In genomic region chr9:100317706-100318105, GRCh38 we compare ENCODE assay signal across 26 cellular contexts. TPM values are rescaled to one million over a fixed set of nuclear protein-coding genes. Genes with fewer than 3 reads are reported as not detected.
DNase-seq lines count a peak whose midpoint lies in the region; TF ChIP-seq lines count a peak whose summit lies in the region.
"Had no signal": no experiment of that assay in that cellular context is flagged by ENCODE, and none has a peak within 500 bp of the region (broad histone marks: within the 10 kb centered on the region; RNA-seq: fewer than 3 reads in every experiment).

No MANE protein-coding gene starts in this region.

- no peak overlapping the region for H3K4me3 Mint-ChIP-seq in MCF 10A (ENCODE audit: unreplicated experiment)
- H3K4me3 Mint-ChIP-seq in endodermal cell = no peak overlapping the region
- H3K4me3 Mint-ChIP-seq: activated CD8-positive, alpha-beta T cell treated with anti-CD3 and anti-CD28 coated beads, Interleukin-2, amount 10 ng/mL, durations not matched to agents 7 days and 5 days; activated naive CD8-positive, alpha-beta T cell; activated T-cell treated with anti-CD3 and anti-CD28 coated beads, Interleukin-2, amount 50 U/mL, for 72 hours; CD14-positive monocyte; stimulated activated naive CD8-positive, alpha-beta T cell treated with anti-CD3 and anti-CD28 coated beads, Interleukin-15, Interleukin-2, amounts not matched to agents 100 ng/mL and 50 ng/mL, for 24 hours; type B pancreatic cell; WTC11 had no signal

- no peak for TF ChIP-seq CTCF in MCF 10A (IDR thresholded peaks at IDR 0.05; ENCODE audit: unreplicated experiment)
- no peak for TF ChIP-seq CTCF in breast epithelium (IDR thresholded peaks at IDR 0.05)
- no peak for TF ChIP-seq CTCF in fibroblast of the aortic adventitia (IDR thresholded peaks at IDR 0.05; ENCODE audit: insufficient read depth, low read length)
- no peak for TF ChIP-seq CTCF in GM13977 (IDR thresholded peaks at IDR 0.05; ENCODE audit: extremely low read depth, insufficient read depth, missing control alignments)
- no peak for TF ChIP-seq CTCF in endodermal cell (conservative IDR thresholded peaks at IDR 0.05)

- TF ChIP-seq POLR2A in breast epithelium (IDR thresholded peaks at IDR 0.05) = no peak

- H3K4me3 ChIP-seq in breast epithelium = no peak overlapping the region
- no peak overlapping the region for H3K4me3 ChIP-seq in adipocyte (ENCODE audit: low read length)
- H3K4me3 ChIP-seq in fibroblast of the aortic adventitia (ENCODE audit: low read depth, low read length) = no peak overlapping the region
- H3K4me3 ChIP-seq in endodermal cell (ENCODE audit: low read length) = no peak overlapping the region
- H3K4me3 ChIP-seq: cardiac muscle cell, hepatocyte, SJCRH30 had no signal

- intact Hi-C loops in MCF 10A (cut with micrococcal nuclease) = no loop called here
- intact Hi-C loops in breast epithelium (cut with DNase I; ENCODE audit: low total_unique reads) = no loop called here

- H3K27me3 Mint-ChIP-seq in MCF 10A (ENCODE audit: insufficient read depth, unreplicated experiment) (no peaks in the 10 kb centered on the region), endodermal cell (ENCODE audit: insufficient read depth) (no peaks in the 10 kb centered on the region)
- H3K27me3 Mint-ChIP-seq: activated naive CD8-positive, alpha-beta T cell; stimulated activated naive CD8-positive, alpha-beta T cell treated with anti-CD3 and anti-CD28 coated beads, Interleukin-15, Interleukin-2, amounts not matched to agents 100 ng/mL and 50 ng/mL, for 24 hours; type B pancreatic cell had no signal

- H3K27ac ChIP-seq in breast epithelium = no peak overlapping the region
- H3K27ac ChIP-seq in endodermal cell (ENCODE audit: low read depth, low read length) = no peak overlapping the region
- H3K27ac ChIP-seq: cardiac muscle cell, hepatocyte, KMS-11, SJCRH30 had no signal

- H3K9me3 ChIP-seq in breast epithelium = no peaks in the 10 kb centered on the region
- H3K9me3 ChIP-seq in adipocyte (ENCODE audit: control insufficient read depth, low read length) = peaks cover 4% of the 10 kb centered on the region
- peaks cover 33% of the 10 kb centered on the region for H3K9me3 ChIP-seq in endodermal cell (ENCODE audit: control insufficient read depth, low read length)
- H3K9me3 ChIP-seq: SJCRH30 had no signal

- H3K36me3 Mint-ChIP-seq in MCF 10A (ENCODE audit: insufficient read depth, unreplicated experiment) (peaks cover 68% of the 10 kb centered on the region), endodermal cell (ENCODE audit: low read depth) (peaks cover 75% of the 10 kb centered on the region)

- H3K4me1 Mint-ChIP-seq in MCF 10A (ENCODE audit: insufficient read depth, unreplicated experiment) (peaks cover 32% of the 10 kb centered on the region), endodermal cell (no peaks in the 10 kb centered on the region)
- H3K4me1 Mint-ChIP-seq: WTC11 had no signal

- CTCF ChIA-PET in MCF 10A (lab: Yijun Ruan, JAX) = no interaction called here

- POLR2A ChIA-PET in MCF 10A (lab: Yijun Ruan, JAX) = no interaction called here

- H3K9ac ChIP-seq in adipocyte (ENCODE audit: low read length) (no peak overlapping the region), endodermal cell (ENCODE audit: extremely low read depth, low read length, poor library complexity, severe bottlenecking) (no peak overlapping the region)
- H3K9ac ChIP-seq: KMS-11 had no signal

- H3K36me3 ChIP-seq in breast epithelium (no peaks in the 10 kb centered on the region), adipocyte (ENCODE audit: control insufficient read depth, insufficient read depth, low read length, severe bottlenecking) (peaks cover 37% of the 10 kb centered on the region), endodermal cell (ENCODE audit: control insufficient read depth, insufficient read depth, low read length) (peaks cover 85% of the 10 kb centered on the region)

- in situ Hi-C loops in GM13977 (cut with MboI; ENCODE audit: low pct_unique_long_range_greater_than_20kb, low sequenced_read_pairs, unreplicated experiment) = loop anchor here (25.0 kb wide), 2 partner anchors 505 to 1155 kb away; partner anchors contain the start of gene NR4A3

- 80% methylated on average over 1 of the region's 1 CpG; no CpG with 5 or more reads in 1 of the 2 experiments for WGBS in endodermal cell (ENCODE audit: insufficient coverage in 1 of 2, insufficient read length in 1 of 2), 2 experiments

- no TSS peak for BruUV-seq in MCF 10A (replicated peaks; lab: Mats Ljungman, UMichigan)

- peaks cover 19% of the 10 kb centered on the region for H3K9me3 Mint-ChIP-seq in MCF 10A (ENCODE audit: unreplicated experiment)
- peaks cover 36% of the 10 kb centered on the region for H3K9me3 Mint-ChIP-seq in endodermal cell
- H3K9me3 Mint-ChIP-seq: activated T-cell treated with anti-CD3 and anti-CD28 coated beads, Interleukin-2, amount 50 U/mL, for 72 hours; stimulated activated naive CD8-positive, alpha-beta T cell treated with anti-CD3 and anti-CD28 coated beads, Interleukin-15, Interleukin-2, amounts not matched to agents 100 ng/mL and 50 ng/mL, for 24 hours had no signal

- H3K27ac Mint-ChIP-seq in MCF 10A (ENCODE audit: low read depth, unreplicated experiment) (no peak overlapping the region), endodermal cell (no peak overlapping the region)
- H3K27ac Mint-ChIP-seq: activated CD8-positive, alpha-beta T cell treated with anti-CD3 and anti-CD28 coated beads, Interleukin-2, amount 10 ng/mL, durations not matched to agents 7 days and 5 days; activated naive CD8-positive, alpha-beta T cell; activated T-cell treated with anti-CD3 and anti-CD28 coated beads, Interleukin-2, amount 50 U/mL, for 72 hours; CD14-positive monocyte; stimulated activated naive CD8-positive, alpha-beta T cell treated with anti-CD3 and anti-CD28 coated beads, Interleukin-15, Interleukin-2, amounts not matched to agents 100 ng/mL and 50 ng/mL, for 24 hours; type B pancreatic cell; WTC11 had no signal

- peak; percentile 9 for DNase-seq in MCF 10A (ENCODE audit: unreplicated experiment)
- DNase-seq in breast epithelium (ENCODE audit: low spot score in 2 of 2) = no peak
- DNase-seq in adipocyte (ENCODE audit: low read depth) = peak; percentile 42
- DNase-seq in fibroblast of the aortic adventitia (ENCODE audit: low read depth) = peak; percentile 46
- peak; percentile 14 for DNase-seq in stromal cell of bone marrow (ENCODE audit: low read depth)
- DNase-seq in GM13977 (ENCODE audit: low spot score) = no peak
- DNase-seq in endodermal cell = no peak
- no peak for DNase-seq in midbrain (lab: John Stamatoyannopoulos, UW)
- DNase-seq: activated CD8-positive, alpha-beta T cell treated with anti-CD3 and anti-CD28 coated beads, Interleukin-2, amount 10 ng/mL, durations not matched to agents 7 days and 5 days; activated T-cell treated with anti-CD3 and anti-CD28 coated beads, Interleukin-2, amount 50 U/mL, for 72 hours; DMS153; kidney; mesendoderm; NCI-H1092 treated with DMSO at 0.1 percent for 48 hours; NCI-H2107; NCI-H524 treated with DMSO at 0.1 percent for 48 hours; SJCRH30; stimulated activated CD4-positive, alpha-beta T cell treated with anti-CD3 and anti-CD28 coated beads, Interleukin-15, amount 100 ng/mL, for 24 hours had no signal

- H3K27me3 ChIP-seq in breast epithelium (no peaks in the 10 kb centered on the region), adipocyte (replicated peaks; ENCODE audit: control insufficient read depth, insufficient read depth, low read length) (no peaks in the 10 kb centered on the region), endodermal cell (ENCODE audit: control insufficient read depth, insufficient read depth, low read length, poor library complexity, severe bottlenecking) (no peaks in the 10 kb centered on the region)
- H3K27me3 ChIP-seq: cardiac muscle cell, hepatocyte, SJCRH30 had no signal

- H3K4me1 ChIP-seq in breast epithelium (no peaks in the 10 kb centered on the region), adipocyte (ENCODE audit: control insufficient read depth, insufficient read depth, low read length) (peaks cover 19% of the 10 kb centered on the region), endodermal cell (ENCODE audit: control insufficient read depth, insufficient read depth, low read length) (no peaks in the 10 kb centered on the region)
- H3K4me1 ChIP-seq: SJCRH30 had no signal

RNA-seq across cellular contexts. Expression of gene TEX10, which starts 35.0 kb away (rescaled TPM):
- total RNA-seq in MCF 10A (2022) (37.0 and 38.2 TPM in 2 replicates), breast epithelium (10 to 100 TPM; 13.8 to 30.4 (median 22.6) TPM), fibroblast of the aortic adventitia (ENCODE audit: low replicate concordance) (36.0 and 41.6 TPM in 2 replicates), endodermal cell (10 to 100 TPM; 44.7 to 49.4 TPM)
- polyA plus RNA-seq in endodermal cell (2013, experiment 1 of 2) = 31.6 TPM
- polyA plus RNA-seq in endodermal cell (2013, experiment 2 of 2) = 31.6 TPM

Comparison
In these comparisons a context has a peak if more than half of its experiments do, and no peak if none do; other contexts are left out.
1. DNase-seq: peak in MCF 10A (single experiment), adipocyte (single experiment), fibroblast of the aortic adventitia (single experiment) and stromal cell of bone marrow (single experiment); none in breast epithelium (0 of 2), GM13977 (single experiment), endodermal cell (single experiment) and midbrain (single experiment).